20 cellular contexts compared by ENCODE assay signal in the genomic region with DNA sequence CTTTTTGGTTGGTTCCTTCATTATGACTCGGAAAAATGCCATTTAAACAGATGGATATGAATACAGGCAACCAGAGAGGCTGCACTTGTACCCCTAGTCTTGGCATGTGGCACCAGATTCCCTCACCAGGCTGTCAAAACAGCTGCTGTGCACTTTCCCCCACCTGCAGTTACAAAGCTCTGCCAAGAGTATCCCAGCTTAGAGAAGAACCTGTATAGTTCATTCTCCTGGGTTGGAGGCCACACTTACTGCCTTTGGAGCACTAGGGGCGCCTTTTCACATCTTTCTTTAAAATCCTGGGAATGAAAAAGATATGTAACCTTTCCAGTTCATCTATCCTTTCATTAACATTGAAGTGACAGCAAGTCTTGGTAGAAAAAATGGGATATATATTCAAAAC.
"Had no signal": no experiment of that assay in that cellular context is flagged by ENCODE, and none has a peak within 500 bp of the region (broad histone marks: within the 10 kb centered on the region; RNA-seq: fewer than 3 reads in every experiment).

No MANE protein-coding gene starts in this region.

- ATAC-seq: heart left ventricle, left colon, right lobe of liver, upper lobe of right lung had no signal

- H3K4me1 Mint-ChIP-seq: activated naive CD8-positive, alpha-beta T cell treated with anti-CD3 and anti-CD28 coated beads for 36 hours; memory B cell; naive B cell had no signal

- H3K9me3 ChIP-seq: heart left ventricle, right lobe of liver, thyroid gland, upper lobe of right lung had no signal

- H3K27me3 Mint-ChIP-seq: activated CD4-positive, alpha-beta memory T cell treated with anti-CD3 and anti-CD28 coated beads for 36 hours; activated naive CD8-positive, alpha-beta T cell treated with anti-CD3 and anti-CD28 coated beads for 36 hours; memory B cell; naive B cell; stimulated activated naive CD8-positive, alpha-beta T cell treated with anti-CD3 and anti-CD28 coated beads, Interleukin-15, Interleukin-2, amounts not matched to agents 100 ng/mL and 50 ng/mL, for 24 hours had no signal

- H3K36me3 Mint-ChIP-seq: activated CD4-positive, alpha-beta memory T cell treated with anti-CD3 and anti-CD28 coated beads for 36 hours; activated naive CD8-positive, alpha-beta T cell treated with anti-CD3 and anti-CD28 coated beads for 36 hours; memory B cell; naive B cell had no signal

- H3K4me3 ChIP-seq: coronary artery, heart left ventricle, right lobe of liver, skin epidermis, thyroid gland, upper lobe of right lung had no signal

- H3K27ac Mint-ChIP-seq: activated CD4-positive, alpha-beta memory T cell treated with anti-CD3 and anti-CD28 coated beads for 36 hours; activated naive CD8-positive, alpha-beta T cell treated with anti-CD3 and anti-CD28 coated beads for 36 hours; memory B cell; naive B cell; stimulated activated naive CD8-positive, alpha-beta T cell treated with anti-CD3 and anti-CD28 coated beads, Interleukin-15, Interleukin-2, amounts not matched to agents 100 ng/mL and 50 ng/mL, for 24 hours had no signal

- H3K27ac ChIP-seq: coronary artery, epithelial cell of prostate, heart left ventricle, right lobe of liver, skin epidermis, thyroid gland, upper lobe of right lung had no signal

- H3K4me3 Mint-ChIP-seq: activated CD4-positive, alpha-beta memory T cell treated with anti-CD3 and anti-CD28 coated beads for 36 hours; activated naive CD8-positive, alpha-beta T cell treated with anti-CD3 and anti-CD28 coated beads for 36 hours; memory B cell; naive B cell; stimulated activated naive CD8-positive, alpha-beta T cell treated with anti-CD3 and anti-CD28 coated beads, Interleukin-15, Interleukin-2, amounts not matched to agents 100 ng/mL and 50 ng/mL, for 24 hours had no signal

- H3K27me3 ChIP-seq: heart left ventricle, right lobe of liver, thyroid gland, upper lobe of right lung had no signal

- H3K4me1 ChIP-seq: heart left ventricle, thyroid gland, upper lobe of right lung had no signal

- H3K36me3 ChIP-seq: heart left ventricle, right lobe of liver, thyroid gland, upper lobe of right lung had no signal

- DNase-seq: activated CD4-positive, alpha-beta memory T cell treated with anti-CD3 and anti-CD28 coated beads for 36 hours; activated CD4-positive, alpha-beta T cell treated with anti-CD3 and anti-CD28 coated beads for 48 hours; activated naive CD4-positive, alpha-beta T cell treated with Interleukin-2 at 50 U/mL for 16 hours; activated naive CD8-positive, alpha-beta T cell treated with anti-CD3 and anti-CD28 coated beads for 36 hours; activated T-cell treated with anti-CD3 and anti-CD28 coated beads, Interleukin-2, amount 50 U/mL, for 48 hours; central memory CD4-positive, alpha-beta T cell; heart left ventricle; left colon; naive B cell; occipital lobe; posterior cingulate gyrus; right lobe of liver; stimulated activated CD4-positive, alpha-beta T cell treated with anti-CD3 and anti-CD28 coated beads, Interleukin-1b, Interleukin-23, amount 100 ng/mL, for 48 hours; thyroid gland; upper lobe of right lung had no signal
